2 cellular contexts compared by ENCODE assay signal in genomic region chr12:80175307-80175930, GRCh38.
TF ChIP-seq lines count a peak whose summit lies in the region.

No MANE protein-coding gene starts in this region.

TF ChIP-seq in SK-N-SH, 30 proteins besides CTCF, POLR2A, EP300 and RAD21 (continued from another document):
- TF ChIP-seq GABPA (IDR thresholded peaks at IDR 0.05; ENCODE audit: low read depth) (no peak), NFIC (IDR thresholded peaks at IDR 0.05; ENCODE audit: borderline replicate concordance) (no peak), RFX5 (IDR thresholded peaks at IDR 0.05; ENCODE audit: low read length) (no peak), FOXJ3 (CRISPR knock-in tag; IDR thresholded peaks at IDR 0.05) (no peak), USF1 (IDR thresholded peaks at IDR 0.05; ENCODE audit: borderline replicate concordance, low read depth) (no peak), ELF1 (IDR thresholded peaks at IDR 0.05) (no peak), JUND (IDR thresholded peaks at IDR 0.05) (no peak), CHD2 (IDR thresholded peaks at IDR 0.05; ENCODE audit: low read length, partially characterized antibody) (no peak), MXI1 (IDR thresholded peaks at IDR 0.05; ENCODE audit: low read depth, low read length) (no peak), NRF1 (IDR thresholded peaks at IDR 0.05; ENCODE audit: low read depth, low read length) (no peak), GATA2 (CRISPR knock-in tag; IDR thresholded peaks at IDR 0.05) (no peak)
- TF ChIP-seq, protein P1, sequence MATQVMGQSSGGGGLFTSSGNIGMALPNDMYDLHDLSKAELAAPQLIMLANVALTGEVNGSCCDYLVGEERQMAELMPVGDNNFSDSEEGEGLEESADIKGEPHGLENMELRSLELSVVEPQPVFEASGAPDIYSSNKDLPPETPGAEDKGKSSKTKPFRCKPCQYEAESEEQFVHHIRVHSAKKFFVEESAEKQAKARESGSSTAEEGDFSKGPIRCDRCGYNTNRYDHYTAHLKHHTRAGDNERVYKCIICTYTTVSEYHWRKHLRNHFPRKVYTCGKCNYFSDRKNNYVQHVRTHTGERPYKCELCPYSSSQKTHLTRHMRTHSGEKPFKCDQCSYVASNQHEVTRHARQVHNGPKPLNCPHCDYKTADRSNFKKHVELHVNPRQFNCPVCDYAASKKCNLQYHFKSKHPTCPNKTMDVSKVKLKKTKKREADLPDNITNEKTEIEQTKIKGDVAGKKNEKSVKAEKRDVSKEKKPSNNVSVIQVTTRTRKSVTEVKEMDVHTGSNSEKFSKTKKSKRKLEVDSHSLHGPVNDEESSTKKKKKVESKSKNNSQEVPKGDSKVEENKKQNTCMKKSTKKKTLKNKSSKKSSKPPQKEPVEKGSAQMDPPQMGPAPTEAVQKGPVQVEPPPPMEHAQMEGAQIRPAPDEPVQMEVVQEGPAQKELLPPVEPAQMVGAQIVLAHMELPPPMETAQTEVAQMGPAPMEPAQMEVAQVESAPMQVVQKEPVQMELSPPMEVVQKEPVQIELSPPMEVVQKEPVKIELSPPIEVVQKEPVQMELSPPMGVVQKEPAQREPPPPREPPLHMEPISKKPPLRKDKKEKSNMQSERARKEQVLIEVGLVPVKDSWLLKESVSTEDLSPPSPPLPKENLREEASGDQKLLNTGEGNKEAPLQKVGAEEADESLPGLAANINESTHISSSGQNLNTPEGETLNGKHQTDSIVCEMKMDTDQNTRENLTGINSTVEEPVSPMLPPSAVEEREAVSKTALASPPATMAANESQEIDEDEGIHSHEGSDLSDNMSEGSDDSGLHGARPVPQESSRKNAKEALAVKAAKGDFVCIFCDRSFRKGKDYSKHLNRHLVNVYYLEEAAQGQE (IDR thresholded peaks at IDR 0.05; ENCODE audit: low read depth, low read length), result no peak
- TF ChIP-seq, protein P2, sequence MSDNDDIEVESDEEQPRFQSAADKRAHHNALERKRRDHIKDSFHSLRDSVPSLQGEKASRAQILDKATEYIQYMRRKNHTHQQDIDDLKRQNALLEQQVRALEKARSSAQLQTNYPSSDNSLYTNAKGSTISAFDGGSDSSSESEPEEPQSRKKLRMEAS (IDR thresholded peaks at IDR 0.05; ENCODE audit: low read depth), result no peak

TF ChIP-seq in SK-N-SH treated with all-trans-retinoic acid at 6 μM for 48 hours, 23 proteins besides CTCF, POLR2A, EP300 and RAD21 (continued from another document):
- TF ChIP-seq CREB5 (CRISPR knock-in tag; IDR thresholded peaks at IDR 0.05; ENCODE audit: low read depth), result no peak
- no peak for TF ChIP-seq ZFP3 (CRISPR knock-in tag; IDR thresholded peaks at IDR 0.05)
- no peak for TF ChIP-seq ISL1 (CRISPR knock-in tag; IDR thresholded peaks at IDR 0.05)
- no peak for TF ChIP-seq TOX (CRISPR knock-in tag; IDR thresholded peaks at IDR 0.05; ENCODE audit: borderline replicate concordance)
- TF ChIP-seq RARB (CRISPR knock-in tag; IDR thresholded peaks at IDR 0.05), result no peak
- no peak for TF ChIP-seq BACH2 (CRISPR knock-in tag; IDR thresholded peaks at IDR 0.05; ENCODE audit: borderline replicate concordance)
- no peak for TF ChIP-seq ZNF70 (CRISPR knock-in tag; IDR thresholded peaks at IDR 0.05)
- no peak for TF ChIP-seq OSR1 (CRISPR knock-in tag; IDR thresholded peaks at IDR 0.05)
- no peak for TF ChIP-seq ESRRG (CRISPR knock-in tag; IDR thresholded peaks at IDR 0.05)
- TF ChIP-seq CSRNP3 (CRISPR knock-in tag; IDR thresholded peaks at IDR 0.05), result no peak
- TF ChIP-seq ZFP30 (CRISPR knock-in tag; IDR thresholded peaks at IDR 0.05), result no peak
- TF ChIP-seq TCF4 (CRISPR knock-in tag; IDR thresholded peaks at IDR 0.05; ENCODE audit: borderline replicate concordance), result no peak
- TF ChIP-seq SNAI2 (CRISPR knock-in tag; IDR thresholded peaks at IDR 0.05), result no peak
- no peak for TF ChIP-seq TSHZ2 (CRISPR knock-in tag; IDR thresholded peaks at IDR 0.05)
- no peak for TF ChIP-seq PATZ1 (CRISPR knock-in tag; IDR thresholded peaks at IDR 0.05; ENCODE audit: borderline replicate concordance)
